In the genomic region with DNA sequence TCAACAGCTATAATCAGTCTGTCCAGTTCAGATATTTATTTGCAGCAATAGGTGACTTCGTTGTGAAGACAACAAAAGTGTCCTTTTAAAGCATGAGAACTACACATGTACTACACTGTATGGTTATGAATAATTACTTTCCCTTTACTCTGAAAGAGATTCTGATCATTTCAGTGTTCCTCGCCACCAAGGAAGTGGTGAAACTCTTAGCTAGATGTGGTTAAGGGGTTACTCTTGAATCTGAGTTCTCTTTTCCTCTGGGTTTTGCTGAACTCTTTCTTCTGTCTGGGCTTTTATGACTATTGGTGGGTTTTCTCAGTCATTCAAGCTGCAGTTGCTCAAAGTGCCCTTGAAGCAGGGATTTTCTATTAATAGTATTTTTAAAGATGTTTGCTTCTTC, we compare ENCODE assay signal across 9 cellular contexts.
DNase-seq lines count a peak whose midpoint lies in the region; ATAC-seq lines count a peak whose summit lies in the region.
"Had no signal": no experiment of that assay in that cellular context is flagged by ENCODE, and none has a peak within 500 bp of the region (broad histone marks: within the 10 kb centered on the region; RNA-seq: fewer than 3 reads in every experiment).

No MANE protein-coding gene starts in this region.

- in situ Hi-C loops in KBM-7 (cut with MboI; ENCODE audit: low pct_unique_long_range_greater_than_20kb, low sequenced_read_pairs), result no loop called here

- peak; percentile 70 for DNase-seq in activated CD8-positive, alpha-beta memory T cell treated with anti-CD3 and anti-CD28 coated beads, Interleukin-2, amount 10 ng/mL, durations not matched to agents 7 days and 5 days
- DNase-seq in activated CD8-positive, alpha-beta memory T cell treated with anti-CD3 and anti-CD28 coated beads, Interleukin-2, amount 50 U/mL, for 4 hours, result no peak
- DNase-seq in KBM-7 (peak; percentile 1), cortex of kidney (lab: John Stamatoyannopoulos, UW) (no peak), iPS-NIHi11 (ENCODE audit: low spot score) (no peak)
- peak; percentile 67 for DNase-seq in natural killer cell treated with Interleukin-12 subunit alpha and Interleukin-12 subunit beta and Interleukin-15 and Interleukin-18, amount 100 ng/mL, for 72 hours (ENCODE audit: low spot score)
- DNase-seq in stimulated activated CD8-positive, alpha-beta memory T cell treated with anti-CD3 and anti-CD28 coated beads, Interleukin-4, amount 100 ng/mL, for 48 hours, result no peak

- peaks cover 28% of the 10 kb centered on the region for H3K4me1 Mint-ChIP-seq in activated CD8-positive, alpha-beta memory T cell treated with anti-CD3 and anti-CD28 coated beads, Interleukin-2, amount 10 ng/mL, durations not matched to agents 7 days and 5 days
- peaks cover 26 to 41% of the 10 kb centered on the region in 2 donors for H3K4me1 Mint-ChIP-seq in natural killer cell treated with Interleukin-12 subunit alpha and Interleukin-12 subunit beta and Interleukin-15 and Interleukin-18, amount 100 ng/mL, for 72 hours (ENCODE audit: low read depth in 2 of 2)

- CTCF ChIA-PET in activated CD8-positive, alpha-beta memory T cell treated with anti-CD3 and anti-CD28 coated beads, Interleukin-2, amount 10 ng/mL, durations not matched to agents 7 days and 5 days (lab: Charles Lee), result no interaction called here

- ATAC-seq in activated CD8-positive, alpha-beta memory T cell treated with anti-CD3 and anti-CD28 coated beads, Interleukin-2, amount 10 ng/mL, durations not matched to agents 7 days and 5 days, result peak; percentile 95
- peak; percentile 98 for ATAC-seq in GM21825 (IDR thresholded peaks at IDR 0.05; ENCODE audit: unreplicated experiment)
- peak; percentile 98 to 99 for ATAC-seq in natural killer cell treated with Interleukin-12 subunit alpha and Interleukin-12 subunit beta and Interleukin-15 and Interleukin-18, amount 100 ng/mL, for 72 hours

- peaks cover 70% of the 10 kb centered on the region for H3K27me3 Mint-ChIP-seq in activated CD8-positive, alpha-beta memory T cell treated with anti-CD3 and anti-CD28 coated beads, Interleukin-2, amount 10 ng/mL, durations not matched to agents 7 days and 5 days
- peaks cover 20 to 35% of the 10 kb centered on the region in 2 donors for H3K27me3 Mint-ChIP-seq in natural killer cell treated with Interleukin-12 subunit alpha and Interleukin-12 subunit beta and Interleukin-15 and Interleukin-18, amount 100 ng/mL, for 72 hours

- H3K36me3 Mint-ChIP-seq in activated CD8-positive, alpha-beta memory T cell treated with anti-CD3 and anti-CD28 coated beads, Interleukin-2, amount 10 ng/mL, durations not matched to agents 7 days and 5 days, result peaks cover 3% of the 10 kb centered on the region
- H3K36me3 Mint-ChIP-seq in natural killer cell treated with Interleukin-12 subunit alpha and Interleukin-12 subunit beta and Interleukin-15 and Interleukin-18, amount 100 ng/mL, for 72 hours, result no peaks in the 10 kb centered on the region
- H3K36me3 Mint-ChIP-seq: mesothelial cell of epicardium had no signal

- peak overlapping the region; percentile 22 for H3K4me3 Mint-ChIP-seq in activated CD8-positive, alpha-beta memory T cell treated with anti-CD3 and anti-CD28 coated beads, Interleukin-2, amount 10 ng/mL, durations not matched to agents 7 days and 5 days
- peak overlapping the region; percentile 75 for H3K4me3 Mint-ChIP-seq in natural killer cell treated with Interleukin-12 subunit alpha and Interleukin-12 subunit beta and Interleukin-15 and Interleukin-18, amount 100 ng/mL, for 72 hours
- H3K4me3 Mint-ChIP-seq: mesothelial cell of epicardium had no signal

- peaks cover 4% of the 10 kb centered on the region for H3K9me3 Mint-ChIP-seq in activated CD8-positive, alpha-beta memory T cell treated with anti-CD3 and anti-CD28 coated beads, Interleukin-2, amount 10 ng/mL, durations not matched to agents 7 days and 5 days (ENCODE audit: low read depth)
- H3K9me3 Mint-ChIP-seq in natural killer cell treated with Interleukin-12 subunit alpha and Interleukin-12 subunit beta and Interleukin-15 and Interleukin-18, amount 100 ng/mL, for 72 hours, result no peaks in the 10 kb centered on the region

- H3K27ac Mint-ChIP-seq in activated CD8-positive, alpha-beta memory T cell treated with anti-CD3 and anti-CD28 coated beads, Interleukin-2, amount 10 ng/mL, durations not matched to agents 7 days and 5 days, result peak overlapping the region; percentile 39
- H3K27ac Mint-ChIP-seq in natural killer cell treated with Interleukin-12 subunit alpha and Interleukin-12 subunit beta and Interleukin-15 and Interleukin-18, amount 100 ng/mL, for 72 hours, result peak overlapping the region; percentile 56 to 75
- H3K27ac Mint-ChIP-seq: mesothelial cell of epicardium had no signal

Comparison
In these comparisons a context has a peak if more than half of its experiments do, and no peak if none do; other contexts are left out.
1. DNase-seq: peak in activated CD8-positive, alpha-beta memory T cell treated with anti-CD3 and anti-CD28 coated beads, Interleukin-2, amount 10 ng/mL, durations not matched to agents 7 days and 5 days (single experiment), KBM-7 (single experiment) and natural killer cell treated with Interleukin-12 subunit alpha and Interleukin-12 subunit beta and Interleukin-15 and Interleukin-18, amount 100 ng/mL, for 72 hours (single experiment); none in activated CD8-positive, alpha-beta memory T cell treated with anti-CD3 and anti-CD28 coated beads, Interleukin-2, amount 50 U/mL, for 4 hours (single experiment), cortex of kidney (single experiment), stimulated activated CD8-positive, alpha-beta memory T cell treated with anti-CD3 and anti-CD28 coated beads, Interleukin-4, amount 100 ng/mL, for 48 hours (single experiment) and iPS-NIHi11 (single experiment).
2. Peak in every context shown above with its lines, with median percentiles within 50 percentile points of each other: ATAC-seq.